Comparison of ENCODE assay signal across 14 cellular contexts in the genomic region with DNA sequence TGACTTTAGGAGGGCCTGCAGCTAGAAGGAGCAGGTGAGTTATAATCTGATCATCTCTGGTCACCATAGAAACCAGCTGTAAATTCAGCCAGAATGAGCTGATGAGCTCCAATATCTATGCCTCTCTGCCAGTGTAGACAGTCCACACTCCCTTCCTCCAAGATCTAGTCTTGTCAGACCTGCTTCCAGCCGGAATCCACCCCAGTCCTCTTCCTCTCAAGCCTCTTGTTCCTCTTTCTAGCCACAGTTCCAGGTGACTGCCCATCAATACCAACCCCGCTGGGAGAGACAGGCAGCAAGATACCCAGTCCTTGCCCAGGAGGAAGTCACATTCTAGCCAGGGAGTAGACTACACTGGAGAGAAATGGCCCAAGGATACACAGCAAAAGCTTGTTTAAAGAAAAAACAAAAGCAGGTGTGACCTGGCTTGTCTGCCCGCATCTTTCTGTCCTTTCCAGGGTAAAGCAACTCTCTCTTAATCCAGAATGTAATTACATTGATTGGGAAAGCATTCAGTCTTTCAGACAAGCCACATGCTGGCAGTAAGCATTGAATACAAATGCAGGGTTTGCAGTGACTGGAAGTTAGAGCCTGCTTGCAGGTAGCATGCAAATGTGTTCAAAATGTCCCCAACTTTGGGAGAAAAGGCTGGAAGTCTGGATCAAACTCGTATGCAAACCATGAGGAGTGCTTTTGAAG. TPM values are rescaled to one million over a fixed set of nuclear protein-coding genes. Genes with fewer than 3 reads are reported as not detected.
A peak's percentile ranks its signal among the peaks of the same experiment; 100 is the strongest.
DNase-seq lines count a peak whose midpoint lies in the region; ATAC-seq and TF ChIP-seq lines count a peak whose summit lies in the region.
"Had no signal": no experiment of that assay in that cellular context is flagged by ENCODE, and none has a peak within 500 bp of the region (broad histone marks: within the 10 kb centered on the region; RNA-seq: fewer than 3 reads in every experiment).

No MANE protein-coding gene starts in this region.

- ATAC-seq in GM18511 (IDR thresholded peaks at IDR 0.05; ENCODE audit: unreplicated experiment) = no peak
- ATAC-seq in activated T-cell treated with anti-CD3 and anti-CD28 coated beads, Interleukin-2, amount 50 U/mL, for 4 hours = no peak
- no peak for ATAC-seq in activated CD8-positive, alpha-beta memory T cell treated with anti-CD3 and anti-CD28 coated beads, Interleukin-2, amount 10 ng/mL, durations not matched to agents 7 days and 5 days

- H3K9me3 ChIP-seq in parathyroid adenoma (ENCODE audit: control insufficient read depth, low read length) = no peaks in the 10 kb centered on the region
- H3K9me3 ChIP-seq: adrenal gland had no signal

- no peak overlapping the region for H3K4me3 ChIP-seq in parathyroid adenoma (ENCODE audit: low read depth, low read length)
- H3K4me3 ChIP-seq: adrenal gland had no signal

- peak overlapping the region; percentile 65 for H2AFZ ChIP-seq in parathyroid adenoma

- H3K4me3 Mint-ChIP-seq in activated T-cell treated with anti-CD3 and anti-CD28 coated beads, Interleukin-2, amount 50 U/mL, for 4 hours = no peak overlapping the region
- no peak overlapping the region for H3K4me3 Mint-ChIP-seq in activated CD8-positive, alpha-beta memory T cell treated with anti-CD3 and anti-CD28 coated beads, Interleukin-2, amount 10 ng/mL, durations not matched to agents 7 days and 5 days
- H3K4me3 Mint-ChIP-seq: nephron progenitor cell had no signal

- no peaks in the 10 kb centered on the region for H3K27me3 Mint-ChIP-seq in activated T-cell treated with anti-CD3 and anti-CD28 coated beads, Interleukin-2, amount 50 U/mL, for 4 hours (ENCODE audit: low read depth)
- H3K27me3 Mint-ChIP-seq in activated CD8-positive, alpha-beta memory T cell treated with anti-CD3 and anti-CD28 coated beads, Interleukin-2, amount 10 ng/mL, durations not matched to agents 7 days and 5 days = peaks cover 9% of the 10 kb centered on the region

- H3K9ac ChIP-seq in parathyroid adenoma = no peak overlapping the region

- H3K36me3 ChIP-seq in parathyroid adenoma (ENCODE audit: control insufficient read depth, insufficient read depth, low read length) = no peaks in the 10 kb centered on the region
- H3K36me3 ChIP-seq: adrenal gland had no signal

- DNase-seq in NCI-H1092 treated with DMSO at 0.1 percent for 48 hours (lab: John Stamatoyannopoulos, UW) (peak; percentile 11), NCI-H1092 (lab: John Stamatoyannopoulos, UW) (no peak), MV-4-11 (lab: John Stamatoyannopoulos, UW) (peak; percentile 39)
- DNase-seq in activated T-cell treated with anti-CD3 and anti-CD28 coated beads, Interleukin-2, amount 50 U/mL, for 4 hours = no peak
- no peak for DNase-seq in activated CD8-positive, alpha-beta memory T cell treated with anti-CD3 and anti-CD28 coated beads, Interleukin-2, amount 10 ng/mL, durations not matched to agents 7 days and 5 days
- DNase-seq: activated CD4-positive, CD25-positive, alpha-beta regulatory T cell; adrenal gland; NCI-H774; nephron progenitor cell; SIG-M5 had no signal

- H3K36me3 Mint-ChIP-seq in activated T-cell treated with anti-CD3 and anti-CD28 coated beads, Interleukin-2, amount 50 U/mL, for 4 hours (ENCODE audit: insufficient read depth) = no peaks in the 10 kb centered on the region
- H3K36me3 Mint-ChIP-seq in activated CD8-positive, alpha-beta memory T cell treated with anti-CD3 and anti-CD28 coated beads, Interleukin-2, amount 10 ng/mL, durations not matched to agents 7 days and 5 days = no peaks in the 10 kb centered on the region

- no peaks in the 10 kb centered on the region for H3K27me3 ChIP-seq in parathyroid adenoma (ENCODE audit: control insufficient read depth, insufficient read depth, low read length)
- H3K27me3 ChIP-seq: adrenal gland had no signal

- no peaks in the 10 kb centered on the region for H3K79me2 ChIP-seq in parathyroid adenoma

- CTCF ChIA-PET in activated CD8-positive, alpha-beta memory T cell treated with anti-CD3 and anti-CD28 coated beads, Interleukin-2, amount 10 ng/mL, durations not matched to agents 7 days and 5 days (lab: Charles Lee) = interaction anchor here (2.4 kb wide), 1 partner anchor 10 kb away, joined by 8 read pairs; no protein-coding TSS in a partner anchor

- no peaks in the 10 kb centered on the region for H3K9me3 Mint-ChIP-seq in activated T-cell treated with anti-CD3 and anti-CD28 coated beads, Interleukin-2, amount 50 U/mL, for 4 hours
- H3K9me3 Mint-ChIP-seq in activated CD8-positive, alpha-beta memory T cell treated with anti-CD3 and anti-CD28 coated beads, Interleukin-2, amount 10 ng/mL, durations not matched to agents 7 days and 5 days (ENCODE audit: low read depth) = no peaks in the 10 kb centered on the region

- TF ChIP-seq CTCF in VCaP (conservative IDR thresholded peaks at IDR 0.05) = no peak
- TF ChIP-seq CTCF in parathyroid adenoma (IDR thresholded peaks at IDR 0.05) = no peak

- no peak overlapping the region for H3K4me2 ChIP-seq in parathyroid adenoma (ENCODE audit: low read length)

- H3K27ac ChIP-seq in VCaP (peak overlapping the region; percentile 40), parathyroid adenoma (peak overlapping the region; percentile 73)
- H3K27ac ChIP-seq: 22Rv1, adrenal gland had no signal

- H3K4me1 ChIP-seq in parathyroid adenoma = peaks cover 17% of the 10 kb centered on the region

- H3K27ac Mint-ChIP-seq in activated CD8-positive, alpha-beta memory T cell treated with anti-CD3 and anti-CD28 coated beads, Interleukin-2, amount 10 ng/mL, durations not matched to agents 7 days and 5 days = no peak overlapping the region
- H3K27ac Mint-ChIP-seq: nephron progenitor cell had no signal

- no peaks in the 10 kb centered on the region for H3K4me1 Mint-ChIP-seq in activated T-cell treated with anti-CD3 and anti-CD28 coated beads, Interleukin-2, amount 50 U/mL, for 4 hours (ENCODE audit: low read depth)
- H3K4me1 Mint-ChIP-seq in activated CD8-positive, alpha-beta memory T cell treated with anti-CD3 and anti-CD28 coated beads, Interleukin-2, amount 10 ng/mL, durations not matched to agents 7 days and 5 days = peaks cover 24% of the 10 kb centered on the region

RNA-seq across cellular contexts. Expression of a gene that starts 9.0 kb away (rescaled TPM):
- 10 to 100 TPM in 2 of 3 donors, 1 to 10 TPM in 1; 9.2 to 12.5 (median 11.6) TPM for total RNA-seq in activated T-cell treated with anti-CD3 and anti-CD28 coated beads, Interleukin-2, amount 50 U/mL, for 4 hours
- total RNA-seq in activated CD8-positive, alpha-beta memory T cell treated with anti-CD3 and anti-CD28 coated beads, Interleukin-2, amount 10 ng/mL, durations not matched to agents 7 days and 5 days = 10 to 100 TPM; 16.3 to 17.2 TPM

RNA-seq across cellular contexts. Expression of a gene that starts 30.7 kb away (rescaled TPM):
- 1 to 10 TPM in 1 of 3 donors, under 1 TPM in 2; 0.82 to 1.8 (median 0.82) TPM for total RNA-seq in activated T-cell treated with anti-CD3 and anti-CD28 coated beads, Interleukin-2, amount 50 U/mL, for 4 hours
- total RNA-seq in activated CD8-positive, alpha-beta memory T cell treated with anti-CD3 and anti-CD28 coated beads, Interleukin-2, amount 10 ng/mL, durations not matched to agents 7 days and 5 days = 10 to 100 TPM; 51.6 to 58.7 TPM

Comparison
In these comparisons a context has a peak if more than half of its experiments do, and no peak if none do; other contexts are left out.
1. DNase-seq: peak in NCI-H1092 treated with DMSO at 0.1 percent for 48 hours (single experiment) and MV-4-11 (single experiment); none in NCI-H1092 (single experiment), activated T-cell treated with anti-CD3 and anti-CD28 coated beads, Interleukin-2, amount 50 U/mL, for 4 hours (single experiment) and activated CD8-positive, alpha-beta memory T cell treated with anti-CD3 and anti-CD28 coated beads, Interleukin-2, amount 10 ng/mL, durations not matched to agents 7 days and 5 days (single experiment).
2. RNA of a gene that starts 30.7 kb away (total RNA-seq): 51.6 to 58.7 TPM in activated CD8-positive, alpha-beta memory T cell treated with anti-CD3 and anti-CD28 coated beads, Interleukin-2, amount 10 ng/mL, durations not matched to agents 7 days and 5 days; 0.82 to 1.8 TPM in activated T-cell treated with anti-CD3 and anti-CD28 coated beads, Interleukin-2, amount 50 U/mL, for 4 hours; every median in the first group is over 10 times any median in the second.